ENCODE assay signal across 5 cellular contexts in the genomic region with DNA sequence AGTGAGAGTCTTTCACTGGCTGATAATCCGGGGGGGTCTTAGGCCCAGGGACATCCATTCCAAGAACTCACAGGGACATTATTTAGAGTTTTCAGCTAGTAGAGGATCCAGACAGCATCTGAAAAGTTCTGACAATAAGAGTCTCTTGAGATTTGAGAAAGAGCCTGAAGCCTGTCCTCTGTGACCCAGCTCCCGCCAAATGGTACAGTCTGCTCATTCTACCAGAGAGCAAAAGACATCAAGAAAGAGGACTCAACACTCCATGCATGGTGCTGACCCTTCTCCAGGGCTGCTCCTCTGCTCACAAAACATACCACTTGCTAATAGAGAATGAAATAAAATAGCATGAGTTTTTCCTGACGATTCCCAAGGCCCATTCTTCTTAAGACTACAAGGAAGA.
"Had no signal": no experiment of that assay in that cellular context is flagged by ENCODE, and none has a peak within 500 bp of the region (broad histone marks: within the 10 kb centered on the region; RNA-seq: fewer than 3 reads in every experiment).

No MANE protein-coding gene starts in this region.

- ATAC-seq: HCT116 had no signal

- H3K4me1 ChIP-seq: HAP-1 had no signal

- H3K9me3 ChIP-seq: HAP-1 had no signal

- H3K36me3 ChIP-seq: HAP-1 had no signal

- DNase-seq: GOT3, H7, HFFc6 had no signal

- H3K4me3 ChIP-seq: HAP-1 had no signal
